In the genomic region with DNA sequence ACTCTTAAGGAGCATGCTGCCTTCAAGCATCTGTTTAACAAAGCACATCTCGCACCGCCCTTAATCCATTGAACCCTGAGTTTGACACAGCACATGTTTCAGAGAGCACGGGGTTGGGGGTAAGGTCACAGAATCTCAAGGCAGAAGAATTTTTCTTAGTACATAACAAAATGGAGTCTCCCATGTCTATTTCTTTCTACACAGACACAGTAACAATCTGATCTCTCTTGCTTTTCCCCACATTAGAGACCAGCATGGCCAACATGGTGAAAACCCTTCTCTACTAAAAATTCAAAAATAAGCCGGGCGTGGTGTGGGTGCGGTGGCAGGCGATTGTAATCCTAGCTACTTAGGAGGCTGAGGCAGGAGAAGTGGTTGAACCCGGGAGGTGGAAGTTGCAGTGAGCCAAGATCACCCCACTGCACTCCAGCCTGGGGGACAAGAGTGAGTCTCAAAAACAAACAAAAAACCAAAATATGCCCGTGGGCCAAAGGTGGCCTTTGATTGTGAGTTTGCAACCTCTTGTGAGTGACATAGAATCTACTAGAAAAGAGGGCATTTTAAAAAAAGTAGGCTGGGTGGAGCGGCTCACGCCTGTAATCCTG, we compare ENCODE assay signal across 18 cellular contexts. TPM values are rescaled to one million over a fixed set of nuclear protein-coding genes. Genes with fewer than 3 reads are reported as not detected.
DNase-seq lines count a peak whose midpoint lies in the region; ATAC-seq, FAIRE-seq and TF ChIP-seq lines count a peak whose summit lies in the region.
"Not testable (repeated sequence)": the region's sequence is repeated elsewhere in the genome, so short reads cannot be mapped to it uniquely, and the experiment has no call there.
"Had no signal": no experiment of that assay in that cellular context is flagged by ENCODE, and none has a peak within 500 bp of the region (broad histone marks: within the 10 kb centered on the region; RNA-seq: fewer than 3 reads in every experiment).

No MANE protein-coding gene starts in this region.

- BruUV-seq in GM12878 (replicated peaks; lab: Mats Ljungman, UMichigan) = not testable (repeated sequence)

- H3K27ac ChIP-seq in DND-41 (ENCODE audit: low read length); KMS-11; GM12878 (ENCODE audit: control insufficient read depth, insufficient read depth): not testable (repeated sequence)

- peaks cover 22% of the 10 kb centered on the region; the same call in 1 of the 2 replicates for H4K20me1 ChIP-seq in DND-41 (ENCODE audit: insufficient read depth, low read length)
- H4K20me1 ChIP-seq in KMS-11 (ENCODE audit: insufficient read depth) = peaks cover 12% of the 10 kb centered on the region
- H4K20me1 ChIP-seq in GM12878 (ENCODE audit: control insufficient read depth, insufficient read depth) = not testable (repeated sequence)

- CTCF ChIA-PET in GM12878 (lab: Yijun Ruan, JAX) = not testable (repeated sequence)

- H3K4me3 ChIP-seq in DND-41 (ENCODE audit: low read depth in 1 of 2, low read length in 2 of 2); KMS-11 (IDR thresholded peaks at IDR 0.05; ENCODE audit: insufficient read depth, low read depth, low read length): not testable (repeated sequence)
- 0 out of 2 replicates have a peak overlapping the region, but pooled peaks have one; percentile 1 for H3K4me3 ChIP-seq in GM12878

- peaks cover 55% of the 10 kb centered on the region for H3K4me1 Mint-ChIP-seq in activated CD4-positive, alpha-beta T cell treated with anti-CD3 and anti-CD28 coated beads, Interleukin-2, amount 10 ng/mL, durations not matched to agents 24 days and 14 days
- H3K4me1 Mint-ChIP-seq in glutamatergic neuron (ENCODE audit: low read depth, unreplicated experiment) (peaks cover 36% of the 10 kb centered on the region), nephron (peaks cover 60% of the 10 kb centered on the region)
- peaks cover 53% of the 10 kb centered on the region for H3K4me1 Mint-ChIP-seq in stimulated activated memory B cell treated with anti-CD40 and anti-IgM and Interleukin-4, amounts not matched to agents 10 μg/mL and 1 μg/mL and 100 μg/mL, for 72 hours

- H3K9me3 Mint-ChIP-seq in activated CD4-positive, alpha-beta T cell treated with anti-CD3 and anti-CD28 coated beads, Interleukin-2, amount 10 ng/mL, durations not matched to agents 24 days and 14 days; nephron; stimulated activated memory B cell treated with anti-CD40 and anti-IgM and Interleukin-4, amounts not matched to agents 10 μg/mL and 1 μg/mL and 100 μg/mL, for 72 hours: not testable (repeated sequence)
- H3K9me3 Mint-ChIP-seq in glutamatergic neuron (ENCODE audit: unreplicated experiment) = peaks cover 19% of the 10 kb centered on the region

- H3K36me3 ChIP-seq in DND-41 (ENCODE audit: insufficient read depth, low read length) = peaks cover 24% of the 10 kb centered on the region
- H3K36me3 ChIP-seq in KMS-11 (ENCODE audit: insufficient read depth) = peaks cover 10% of the 10 kb centered on the region; the same call in 1 of the 2 replicates
- H3K36me3 ChIP-seq in GM12878 (ENCODE audit: control insufficient read depth in 2 of 2, insufficient read depth in 2 of 2, low read length in 1 of 2) = not testable (repeated sequence)

- H3K27me3 ChIP-seq in DND-41 (ENCODE audit: insufficient read depth, low read length, poor library complexity); KMS-11 (ENCODE audit: insufficient read depth, low read depth); GM12878 (replicated peaks in 1 of 2; ENCODE audit: control insufficient read depth in 2 of 2, insufficient read depth in 2 of 2, low read length in 1 of 2): not testable (repeated sequence)

- peaks cover 49% of the 10 kb centered on the region for H3K4me1 ChIP-seq in DND-41 (ENCODE audit: insufficient read depth, low read length)
- H3K4me1 ChIP-seq in KMS-11 (ENCODE audit: low read depth, poor library complexity, severe bottlenecking) = peaks cover 57% of the 10 kb centered on the region
- H3K4me1 ChIP-seq in GM12878 (ENCODE audit: control insufficient read depth, insufficient read depth, low read length) = peaks cover 23% of the 10 kb centered on the region

- not testable (repeated sequence) for FAIRE-seq in GM12878 (lab: Jason Lieb, UNC)

- peaks cover 29% of the 10 kb centered on the region for H3K36me3 Mint-ChIP-seq in activated CD4-positive, alpha-beta T cell treated with anti-CD3 and anti-CD28 coated beads, Interleukin-2, amount 10 ng/mL, durations not matched to agents 24 days and 14 days (ENCODE audit: low read depth)
- H3K36me3 Mint-ChIP-seq in glutamatergic neuron (ENCODE audit: unreplicated experiment) = not testable (repeated sequence)
- H3K36me3 Mint-ChIP-seq in nephron (ENCODE audit: low read depth) = peaks cover 13% of the 10 kb centered on the region
- peaks cover 12% of the 10 kb centered on the region for H3K36me3 Mint-ChIP-seq in stimulated activated memory B cell treated with anti-CD40 and anti-IgM and Interleukin-4, amounts not matched to agents 10 μg/mL and 1 μg/mL and 100 μg/mL, for 72 hours

- in situ Hi-C loops in GM12878 (cut with MboI) = not testable (repeated sequence)

- RAD21 ChIA-PET in GM12878 (lab: Charles Lee; ENCODE audit: unreplicated experiment) = not testable (repeated sequence)

- TF ChIP-seq RAD21 in GM12878 (IDR thresholded peaks at IDR 0.05; ENCODE audit: insufficient read depth, low read depth, low read length) = not testable (repeated sequence)

- H3K9me3 ChIP-seq in DND-41 (ENCODE audit: insufficient read depth, low read length, severe bottlenecking); GM12878 (replicated peaks; ENCODE audit: control insufficient read depth, insufficient read depth, low read length): not testable (repeated sequence)

- TF ChIP-seq CTCF in DND-41 (IDR thresholded peaks at IDR 0.05; ENCODE audit: borderline replicate concordance, extremely low read depth, low read length, poor library complexity, severe bottlenecking); KMS-11 (conservative IDR thresholded peaks at IDR 0.05; ENCODE audit: low read depth, low read length); GM12878 (IDR thresholded peaks at IDR 0.05 in 2 of 3, conservative IDR thresholded peaks at IDR 0.05 in 1 of 3; ENCODE audit: control insufficient read depth in 2 of 3, extremely low read depth in 1 of 3, insufficient read depth in 1 of 3, low read depth in 3 of 3, low read length in 3 of 3); glutamatergic neuron (IDR thresholded peaks at IDR 0.05; ENCODE audit: partially characterized antibody, unreplicated experiment); nephron (IDR thresholded peaks at IDR 0.05; ENCODE audit: unreplicated experiment in 3 of 3): not testable (repeated sequence)

- not testable (repeated sequence) for H2AFZ ChIP-seq in DND-41 (ENCODE audit: low read depth, low read length); KMS-11 (ENCODE audit: low read depth); GM12878 (ENCODE audit: control insufficient read depth, low read depth, low read length)

- not testable (repeated sequence) for ATAC-seq in DND-41 (ENCODE audit: insufficient read depth, low read depth); GM12878; stimulated activated memory B cell treated with anti-CD40 and anti-IgM and Interleukin-4, amounts not matched to agents 10 μg/mL and 1 μg/mL and 100 μg/mL, for 72 hours

- intact Hi-C loops in activated CD4-positive, alpha-beta T cell treated with anti-CD3 and anti-CD28 coated beads, Interleukin-2, amount 10 ng/mL, durations not matched to agents 24 days and 14 days (cut with micrococcal nuclease); GM12878 (cut with micrococcal nuclease; ENCODE audit: unreplicated experiment): not testable (repeated sequence)

- peak overlapping the region; percentile 58 for H3K27ac Mint-ChIP-seq in activated CD4-positive, alpha-beta T cell treated with anti-CD3 and anti-CD28 coated beads, Interleukin-2, amount 10 ng/mL, durations not matched to agents 24 days and 14 days
- H3K27ac Mint-ChIP-seq in glutamatergic neuron (ENCODE audit: unreplicated experiment) = peak overlapping the region; percentile 92
- peak overlapping the region; percentile 31 to 55 (median 32) for H3K27ac Mint-ChIP-seq in nephron
- peak overlapping the region; percentile 11 for H3K27ac Mint-ChIP-seq in stimulated activated memory B cell treated with anti-CD40 and anti-IgM and Interleukin-4, amounts not matched to agents 10 μg/mL and 1 μg/mL and 100 μg/mL, for 72 hours

- not testable (repeated sequence) for TF ChIP-seq POLR2A in GM12878 (IDR thresholded peaks at IDR 0.05; ENCODE audit: low read depth, low read length)

- TF ChIP-seq EP300 in GM12878 (IDR thresholded peaks at IDR 0.05; ENCODE audit: borderline replicate concordance in 1 of 2, control insufficient read depth in 1 of 2, low read depth in 2 of 2, low read length in 2 of 2) = not testable (repeated sequence)

- H3K4me2 ChIP-seq in DND-41 (ENCODE audit: insufficient read depth, low read length) = not testable (repeated sequence)
- H3K4me2 ChIP-seq in KMS-11 (peak overlapping the region; percentile 8; the same call in 1 of the 2 replicates), GM12878 (ENCODE audit: control insufficient read depth, insufficient read depth) (peak overlapping the region; percentile 51; the same call in 1 of the 2 replicates)

- 81% methylated on average over 11 of the region's 11 CpGs for WGBS in GM12878 (ENCODE audit: insufficient coverage, insufficient replicate concordance, low lambda C conversion rate, missing lambda C conversion rate)

- H3K79me2 ChIP-seq in DND-41 (ENCODE audit: insufficient read depth, low read length) (peaks cover 83% of the 10 kb centered on the region), KMS-11 (ENCODE audit: insufficient read depth, low read depth) (peaks cover 88% of the 10 kb centered on the region), GM12878 (ENCODE audit: control insufficient read depth, insufficient read depth, low read length) (peaks cover 91% of the 10 kb centered on the region)

- POLR2A ChIA-PET in GM12878 (lab: Charles Lee) = not testable (repeated sequence)

- H3K9ac ChIP-seq in DND-41 (ENCODE audit: low read depth, low read length) = peak overlapping the region; percentile 8; the same call in 1 of the 2 replicates
- H3K9ac ChIP-seq in KMS-11; GM12878 (ENCODE audit: control insufficient read depth, insufficient read depth, low read length): not testable (repeated sequence)

- not testable (repeated sequence) for DNase-seq in DND-41; activated CD4-positive, alpha-beta T cell treated with anti-CD3 and anti-CD28 coated beads, Interleukin-2, amount 10 ng/mL, durations not matched to agents 24 days and 14 days; GM12878 (ENCODE audit: low read depth, low spot score); glutamatergic neuron
- peak; percentile 1 for DNase-seq in RPMI8226

- not testable (repeated sequence) for H3K27me3 Mint-ChIP-seq in activated CD4-positive, alpha-beta T cell treated with anti-CD3 and anti-CD28 coated beads, Interleukin-2, amount 10 ng/mL, durations not matched to agents 24 days and 14 days; nephron (ENCODE audit: low read depth); stimulated activated memory B cell treated with anti-CD40 and anti-IgM and Interleukin-4, amounts not matched to agents 10 μg/mL and 1 μg/mL and 100 μg/mL, for 72 hours
- H3K27me3 Mint-ChIP-seq in glutamatergic neuron (ENCODE audit: unreplicated experiment) = peaks cover 21% of the 10 kb centered on the region

- not testable (repeated sequence) for H3K4me3 Mint-ChIP-seq in activated CD4-positive, alpha-beta T cell treated with anti-CD3 and anti-CD28 coated beads, Interleukin-2, amount 10 ng/mL, durations not matched to agents 24 days and 14 days; stimulated activated memory B cell treated with anti-CD40 and anti-IgM and Interleukin-4, amounts not matched to agents 10 μg/mL and 1 μg/mL and 100 μg/mL, for 72 hours
- peak overlapping the region; percentile 64 for H3K4me3 Mint-ChIP-seq in glutamatergic neuron (ENCODE audit: unreplicated experiment)
- peak overlapping the region in 1 of 3 experiments; percentile 27 for H3K4me3 Mint-ChIP-seq in nephron

- SMC1A ChIA-PET in GM12878 (lab: Charles Lee; ENCODE audit: uncharacterized antibody, unreplicated experiment) = not testable (repeated sequence)

RNA-seq across cellular contexts. Expression of gene WDR74, which starts 19.9 kb away (rescaled TPM):
- total RNA-seq in activated CD4-positive, alpha-beta T cell treated with anti-CD3 and anti-CD28 coated beads, Interleukin-2, amount 10 ng/mL, durations not matched to agents 24 days and 14 days = 145 and 153 TPM in 2 replicates
- 62.3 and 66.4 TPM in 2 replicates for total RNA-seq in GM12878 (2013; cell fraction: nucleolus; rRNA removed)
- total RNA-seq in GM12878 (2014; rRNA removed) (101 and 103 TPM in 2 replicates), GM12878 (2014; rRNA removed; fragmentation: Illumina TruSeq; extraction: Trizol) (54.4 and 58.0 TPM in 2 replicates), GM12878 (2021) (63.8 and 72.3 TPM in 2 replicates), glutamatergic neuron (ENCODE audit: unreplicated experiment) (69.0 TPM)
- 38.3 TPM for polyA plus RNA-seq in GM12878 (2011; ENCODE audit: low read depth)
- polyA plus RNA-seq in GM12878 (2011; rRNA removed) (36.2 and 54.3 TPM in 2 replicates), GM12878 (2014; fragmentation: Illumina TruSeq; extraction: Trizol) (34.5 and 54.3 TPM in 2 replicates), GM12878 (2014; fragmentation: Nextera tagmentation; extraction: Ambion mirVana) (10 to 100 TPM; 18.2 to 54.5 TPM), GM12878 (2014; rRNA removed) (86.6 and 99.0 TPM in 2 replicates), GM12878 (2016; fragmentation: Nextera tagmentation; extraction: Ambion mirVana) (10 to 100 TPM; 63.4 to 74.4 TPM)
- 69.3 and 90.8 TPM in 2 replicates for polyA plus RNA-seq in GM12878 (2011; cell fraction: cytosol; rRNA removed)
- 163 and 166 TPM in 2 replicates for polyA plus RNA-seq in GM12878 (2011; cell fraction: nucleus; rRNA removed)
- polyA plus RNA-seq in GM12878 (2012) = 51.9 and 71.4 TPM in 2 replicates
- 68.5 and 73.3 TPM in 2 replicates for polyA minus RNA-seq in GM12878 (2011; rRNA and poly(A)+ RNA removed)
- polyA minus RNA-seq in GM12878 (2011; cell fraction: cytosol; rRNA and poly(A)+ RNA removed) = 33.9 and 55.1 TPM in 2 replicates
- polyA minus RNA-seq in GM12878 (2011; cell fraction: nucleus; rRNA and poly(A)+ RNA removed) = 141 and 157 TPM in 2 replicates

RNA-seq across cellular contexts. Expression of gene SLC3A2, which starts 21.4 kb away (rescaled TPM):
- 364 and 379 TPM in 2 replicates for total RNA-seq in activated CD4-positive, alpha-beta T cell treated with anti-CD3 and anti-CD28 coated beads, Interleukin-2, amount 10 ng/mL, durations not matched to agents 24 days and 14 days
- total RNA-seq in GM12878 (2013; cell fraction: nucleolus; rRNA removed) = 136 and 176 TPM in 2 replicates
- total RNA-seq in GM12878 (2014; rRNA removed) = 143 and 147 TPM in 2 replicates
- 72.2 and 79.6 TPM in 2 replicates for total RNA-seq in GM12878 (2014; rRNA removed; fragmentation: Illumina TruSeq; extraction: Trizol)
- total RNA-seq in GM12878 (2021) = 113 and 114 TPM in 2 replicates
- polyA plus RNA-seq in GM12878 (2011; ENCODE audit: low read depth) = 90.7 TPM
- 127 and 134 TPM in 2 replicates for polyA plus RNA-seq in GM12878 (2011; rRNA removed)
- 156 and 165 TPM in 2 replicates for polyA plus RNA-seq in GM12878 (2011; cell fraction: cytosol; rRNA removed)
- 299 and 395 TPM in 2 replicates for polyA plus RNA-seq in GM12878 (2011; cell fraction: nucleus; rRNA removed)
- 117 and 182 TPM in 2 replicates for polyA plus RNA-seq in GM12878 (2012)
- 79.7 and 80.9 TPM in 2 replicates for polyA plus RNA-seq in GM12878 (2014; fragmentation: Illumina TruSeq; extraction: Trizol)
- polyA plus RNA-seq in GM12878 (2014; fragmentation: Nextera tagmentation; extraction: Ambion mirVana) = 10 to 100 TPM in 1 of 2 experiments, 1 to 10 TPM in 1; 6.9 to 17.0 TPM
- polyA plus RNA-seq in GM12878 (2014; rRNA removed) = 98.0 and 105 TPM in 2 replicates
- polyA plus RNA-seq in GM12878 (2016; fragmentation: Nextera tagmentation; extraction: Ambion mirVana) = 100 to 1,000 TPM; 148 to 158 TPM
- 78.4 and 115 TPM in 2 replicates for polyA minus RNA-seq in GM12878 (2011; rRNA and poly(A)+ RNA removed)
- 83.3 and 96.2 TPM in 2 replicates for polyA minus RNA-seq in GM12878 (2011; cell fraction: cytosol; rRNA and poly(A)+ RNA removed)
- 89.7 and 103 TPM in 2 replicates for polyA minus RNA-seq in GM12878 (2011; cell fraction: nucleus; rRNA and poly(A)+ RNA removed)
- 221 TPM for total RNA-seq in glutamatergic neuron (ENCODE audit: unreplicated experiment)

RNA-seq across cellular contexts. Expression of gene TEX54, which starts 26.7 kb away (rescaled TPM):
- total RNA-seq in activated CD4-positive, alpha-beta T cell treated with anti-CD3 and anti-CD28 coated beads, Interleukin-2, amount 10 ng/mL, durations not matched to agents 24 days and 14 days = 0.79 and 2.0 TPM in 2 replicates
- not detected in 2 replicates for total RNA-seq in GM12878 (2013; cell fraction: nucleolus; rRNA removed)
- total RNA-seq in GM12878 (2014; rRNA removed) (0.68 TPM in 1 of 2 replicates, not detected in the other), GM12878 (2014; rRNA removed; fragmentation: Illumina TruSeq; extraction: Trizol) (not detected in 2 replicates), GM12878 (2021) (not detected in 2 replicates), glutamatergic neuron (ENCODE audit: unreplicated experiment) (1.0 TPM)
- polyA plus RNA-seq in GM12878 (2011; ENCODE audit: low read depth) = not detected
- polyA plus RNA-seq in GM12878 (2011; rRNA removed) (not detected in 2 replicates), GM12878 (2014; fragmentation: Illumina TruSeq; extraction: Trizol) (not detected in 2 replicates), GM12878 (2014; fragmentation: Nextera tagmentation; extraction: Ambion mirVana) (not detected), GM12878 (2014; rRNA removed) (not detected in 2 replicates), GM12878 (2016; fragmentation: Nextera tagmentation; extraction: Ambion mirVana) (under 1 TPM; 0.38 to 0.51 TPM)
- not detected in 2 replicates for polyA plus RNA-seq in GM12878 (2011; cell fraction: cytosol; rRNA removed)
- polyA plus RNA-seq in GM12878 (2011; cell fraction: nucleus; rRNA removed) = 0.48 TPM in 1 of 2 replicates, not detected in the other
- 0.58 TPM in 1 of 2 replicates, not detected in the other for polyA plus RNA-seq in GM12878 (2012)
- not detected in 2 replicates for polyA minus RNA-seq in GM12878 (2011; rRNA and poly(A)+ RNA removed)
- polyA minus RNA-seq in GM12878 (2011; cell fraction: cytosol; rRNA and poly(A)+ RNA removed) = not detected in 2 replicates
- polyA minus RNA-seq in GM12878 (2011; cell fraction: nucleus; rRNA and poly(A)+ RNA removed) = 1.1 TPM in 1 of 2 replicates, not detected in the other
- total RNA-seq: H7, left ventricle myocardium superior, mesenteric fat pad, RPMI7951, SK-MEL-5, subcutaneous adipose tissue, transverse colon had no signal
- polyA plus RNA-seq: AG04450, BJ, sigmoid colon had no signal

RNA-seq across cellular contexts. Expression of gene STX5, which starts 27.5 kb away (rescaled TPM):
- 28.1 and 33.5 TPM in 2 replicates for total RNA-seq in activated CD4-positive, alpha-beta T cell treated with anti-CD3 and anti-CD28 coated beads, Interleukin-2, amount 10 ng/mL, durations not matched to agents 24 days and 14 days
- 28.8 and 33.0 TPM in 2 replicates for total RNA-seq in GM12878 (2013; cell fraction: nucleolus; rRNA removed)
- total RNA-seq in GM12878 (2014; rRNA removed) (32.3 and 35.4 TPM in 2 replicates), GM12878 (2014; rRNA removed; fragmentation: Illumina TruSeq; extraction: Trizol) (23.5 and 24.8 TPM in 2 replicates), GM12878 (2021) (28.6 and 33.5 TPM in 2 replicates), glutamatergic neuron (ENCODE audit: unreplicated experiment) (40.7 TPM)
- 19.9 TPM for polyA plus RNA-seq in GM12878 (2011; ENCODE audit: low read depth)
- polyA plus RNA-seq in GM12878 (2011; rRNA removed) (22.1 and 30.0 TPM in 2 replicates), GM12878 (2014; fragmentation: Illumina TruSeq; extraction: Trizol) (25.0 and 30.7 TPM in 2 replicates), GM12878 (2014; fragmentation: Nextera tagmentation; extraction: Ambion mirVana) (1 to 10 TPM; 3.8 to 4.5 TPM), GM12878 (2014; rRNA removed) (31.1 and 32.8 TPM in 2 replicates), GM12878 (2016; fragmentation: Nextera tagmentation; extraction: Ambion mirVana) (10 to 100 TPM; 21.6 to 21.9 TPM)
- 38.2 and 43.3 TPM in 2 replicates for polyA plus RNA-seq in GM12878 (2011; cell fraction: cytosol; rRNA removed)
- polyA plus RNA-seq in GM12878 (2011; cell fraction: nucleus; rRNA removed) = 29.4 and 36.1 TPM in 2 replicates
- 34.5 and 35.2 TPM in 2 replicates for polyA plus RNA-seq in GM12878 (2012)
- 45.3 and 57.3 TPM in 2 replicates for polyA minus RNA-seq in GM12878 (2011; rRNA and poly(A)+ RNA removed)
- polyA minus RNA-seq in GM12878 (2011; cell fraction: cytosol; rRNA and poly(A)+ RNA removed) = 9.8 and 11.3 TPM in 2 replicates
- polyA minus RNA-seq in GM12878 (2011; cell fraction: nucleus; rRNA and poly(A)+ RNA removed) = 15.1 and 16.0 TPM in 2 replicates

RNA-seq across cellular contexts. Expression of gene NXF1, which starts 54.1 kb away (rescaled TPM):
- 133 and 147 TPM in 2 replicates for total RNA-seq in activated CD4-positive, alpha-beta T cell treated with anti-CD3 and anti-CD28 coated beads, Interleukin-2, amount 10 ng/mL, durations not matched to agents 24 days and 14 days
- total RNA-seq in GM12878 (2013; cell fraction: nucleolus; rRNA removed) = 67.4 and 78.6 TPM in 2 replicates
- total RNA-seq in GM12878 (2014; rRNA removed) (30.6 and 31.8 TPM in 2 replicates), GM12878 (2014; rRNA removed; fragmentation: Illumina TruSeq; extraction: Trizol) (22.4 and 28.0 TPM in 2 replicates), GM12878 (2021) (51.8 and 56.2 TPM in 2 replicates), glutamatergic neuron (ENCODE audit: unreplicated experiment) (104 TPM)
- 42.2 TPM for polyA plus RNA-seq in GM12878 (2011; ENCODE audit: low read depth)
- polyA plus RNA-seq in GM12878 (2011; rRNA removed) (8.9 and 20.7 TPM in 2 replicates), GM12878 (2014; fragmentation: Illumina TruSeq; extraction: Trizol) (74.9 and 84.9 TPM in 2 replicates), GM12878 (2014; fragmentation: Nextera tagmentation; extraction: Ambion mirVana) (10 to 100 TPM; 23.4 to 37.5 TPM), GM12878 (2014; rRNA removed) (43.7 and 64.1 TPM in 2 replicates), GM12878 (2016; fragmentation: Nextera tagmentation; extraction: Ambion mirVana) (10 to 100 TPM; 71.7 to 75.5 TPM)
- polyA plus RNA-seq in GM12878 (2011; cell fraction: cytosol; rRNA removed) = 40.7 and 50.6 TPM in 2 replicates
- polyA plus RNA-seq in GM12878 (2011; cell fraction: nucleus; rRNA removed) = 196 and 244 TPM in 2 replicates
- polyA plus RNA-seq in GM12878 (2012) = 49.3 and 62.3 TPM in 2 replicates
- 21.9 and 22.9 TPM in 2 replicates for polyA minus RNA-seq in GM12878 (2011; rRNA and poly(A)+ RNA removed)
- 13.2 and 14.7 TPM in 2 replicates for polyA minus RNA-seq in GM12878 (2011; cell fraction: cytosol; rRNA and poly(A)+ RNA removed)
- polyA minus RNA-seq in GM12878 (2011; cell fraction: nucleus; rRNA and poly(A)+ RNA removed) = 26.2 and 37.8 TPM in 2 replicates

Comparison
In these comparisons a context has a peak if more than half of its experiments do, and no peak if none do; other contexts are left out.
1. H3K27ac Mint-ChIP-seq: peak in every context shown above with its lines; median percentile 92 in glutamatergic neuron; 58 in activated CD4-positive, alpha-beta T cell treated with anti-CD3 and anti-CD28 coated beads, Interleukin-2, amount 10 ng/mL, durations not matched to agents 24 days and 14 days; 32 in nephron; 11 in stimulated activated memory B cell treated with anti-CD40 and anti-IgM and Interleukin-4, amounts not matched to agents 10 μg/mL and 1 μg/mL and 100 μg/mL, for 72 hours.